Comparison of ENCODE assay signal across 22 cellular contexts in the genomic region with DNA sequence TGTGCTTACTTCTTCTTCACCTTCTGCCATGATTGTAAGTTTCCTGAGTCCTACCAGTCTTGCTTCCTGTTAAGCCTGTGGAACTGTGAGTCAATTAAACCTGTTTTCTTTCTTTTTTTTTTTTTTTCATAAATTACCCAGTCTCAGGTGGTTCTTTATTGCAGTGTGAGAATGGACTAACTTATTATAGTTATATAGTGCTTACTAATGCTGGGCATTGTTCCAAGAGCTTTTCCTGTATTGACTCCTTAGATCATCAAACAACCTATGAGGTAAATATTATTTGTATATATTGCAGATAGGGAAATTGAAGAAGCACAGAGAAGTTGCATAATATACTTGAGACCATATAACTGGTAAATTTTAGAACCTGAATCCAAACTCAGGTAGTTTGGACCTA.
"Had no signal": no experiment of that assay in that cellular context is flagged by ENCODE, and none has a peak within 500 bp of the region (broad histone marks: within the 10 kb centered on the region; RNA-seq: fewer than 3 reads in every experiment).

No MANE protein-coding gene starts in this region.

- H3K27me3 ChIP-seq: SJSA1 had no signal

- H3K27ac ChIP-seq: SJSA1 had no signal

- H3K36me3 ChIP-seq: SJSA1 had no signal

- ATAC-seq: activated CD8-positive, alpha-beta memory T cell treated with anti-CD3 and anti-CD28 coated beads, Interleukin-2, amount 10 ng/mL, durations not matched to agents 7 days and 5 days; SK-N-SH treated with all-trans-retinoic acid at 6 μM for 48 hours; WTC11 had no signal

- H3K4me1 ChIP-seq: SJSA1 had no signal

- DNase-seq: activated CD4-positive, alpha-beta T cell treated with anti-CD3 and anti-CD28 coated beads for 48 hours; activated CD4-positive, alpha-beta T cell treated with anti-CD3 and anti-CD28 coated beads, Interleukin-2, amount 50 U/mL, for 4 hours; activated CD4-positive, CD25-positive, alpha-beta regulatory T cell treated with anti-CD3 and anti-CD28 coated beads, Interleukin-2, amount 50 U/mL, for 72 hours; activated CD8-positive, alpha-beta memory T cell treated with anti-CD3 and anti-CD28 coated beads, Interleukin-2, amount 10 ng/mL, durations not matched to agents 7 days and 5 days; activated effector memory CD4-positive, alpha-beta T cell treated with Interleukin-2 at 50 U/mL for 16 hours; activated naive CD4-positive, alpha-beta T cell; activated T-cell treated with anti-CD3 and anti-CD28 coated beads, Interleukin-2, amount 50 U/mL, for 24 hours; aorta; Kasumi-1; KBM-7; NCI-H1092 treated with DMSO at 0.1 percent for 48 hours; NCI-H1417 treated with DMSO at 0.1 percent for 48 hours; NCI-H1694; NCI-H2029 treated with DMSO at 0.1 percent for 48 hours; NCI-H446; NCI-H526; NCI-H82; NK-92 treated with Interleukin-12 subunit alpha and Interleukin-12 subunit beta, amount 100 ng/mL, for 24 hours; SHP77 had no signal

- H3K4me3 ChIP-seq: SJSA1 had no signal

- H3K9me3 ChIP-seq: SJSA1 had no signal
